In genomic region chr18:35973650-35974049, GRCh38 we compare ENCODE assay signal across 11 cellular contexts.
DNase-seq lines count a peak whose midpoint lies in the region; ATAC-seq, FAIRE-seq and TF ChIP-seq lines count a peak whose summit lies in the region.
"Had no signal": no experiment of that assay in that cellular context is flagged by ENCODE, and none has a peak within 500 bp of the region (broad histone marks: within the 10 kb centered on the region; RNA-seq: fewer than 3 reads in every experiment).

No MANE protein-coding gene starts in this region.

- H3K27ac ChIP-seq in A549 (no peak overlapping the region), ascending aorta (no peak overlapping the region), mesendoderm (ENCODE audit: low read depth, low read length) (no peak overlapping the region)

- no peak overlapping the region for H4K8ac ChIP-seq in mesendoderm (ENCODE audit: low read depth, low read length)

- H3K9me3 ChIP-seq in A549 (no peaks in the 10 kb centered on the region), ascending aorta (no peaks in the 10 kb centered on the region)

- peaks cover 14% of the 10 kb centered on the region for H3K79me2 ChIP-seq in mesendoderm (ENCODE audit: control insufficient read depth, insufficient read depth, low read length)

- TF ChIP-seq CTCF in A549 (IDR thresholded peaks at IDR 0.05) = no peak
- no peak for TF ChIP-seq CTCF in HFF-Myc (IDR thresholded peaks at IDR 0.05; ENCODE audit: low read depth, low read length, missing control alignments)
- no peak for TF ChIP-seq CTCF in ascending aorta (IDR thresholded peaks at IDR 0.05)

- TF ChIP-seq RAD21 in A549 (conservative IDR thresholded peaks at IDR 0.05 in 1 of 2, IDR thresholded peaks at IDR 0.05 in 1 of 2) = no peak

- H3K36me3 ChIP-seq in ascending aorta = peaks cover 23 to 27% of the 10 kb centered on the region in 2 donors
- peaks cover 4% of the 10 kb centered on the region for H3K36me3 ChIP-seq in mesendoderm (ENCODE audit: control insufficient read depth, insufficient read depth, low read length)

- ATAC-seq in A549 (no peak), GM18873 (IDR thresholded peaks at IDR 0.05; ENCODE audit: low FRiP score, unreplicated experiment) (no peak)

- H3K79me1 ChIP-seq in mesendoderm (ENCODE audit: low read length) = peaks cover 7% of the 10 kb centered on the region

- TF ChIP-seq POLR2A in A549 (IDR thresholded peaks at IDR 0.05; ENCODE audit: low read length) = no peak

- in situ Hi-C loops in ACHN (cut with HindIII; ENCODE audit: low pct_ligation_motif_present, low pct_unique_long_range_greater_than_20kb, low sequenced_read_pairs) = no loop called here

- DNase-seq in A549 (ENCODE audit: low read depth in 1 of 2, low spot score in 1 of 2) (no peak), HFF-Myc (ENCODE audit: extremely low read depth, low read depth) (no peak), ascending aorta (ENCODE audit: low spot score in 2 of 2) (no peak), mesendoderm (peak; percentile 19), ACHN (no peak), NCI-H82 treated with DMSO at 0.1 percent for 48 hours (lab: John Stamatoyannopoulos, UW; ENCODE audit: unreplicated experiment) (no peak), HCEC 1CT (no peak)
- DNase-seq: H7, NCI-H1694 had no signal

- POLR2A ChIA-PET in A549 (lab: Yijun Ruan, JAX) = no interaction called here

- H3K4me3 ChIP-seq in A549 = peak overlapping the region; percentile 61; the same call in 2 of the 3 replicates
- peak overlapping the region; percentile 90 for H3K4me3 ChIP-seq in HFF-Myc (replicated peaks; ENCODE audit: low read depth, low read length)
- H3K4me3 ChIP-seq in ascending aorta = peak overlapping the region; percentile 85 to 96
- H3K4me3 ChIP-seq in mesendoderm (ENCODE audit: low read length) = no peak overlapping the region

- no peak overlapping the region for H2BK120ac ChIP-seq in mesendoderm (ENCODE audit: low read depth, low read length)

- H3K4me1 ChIP-seq in A549 = peaks cover 6% of the 10 kb centered on the region; the same call in 1 of the 3 replicates
- H3K4me1 ChIP-seq in ascending aorta = peaks cover 4 to 19% of the 10 kb centered on the region in 2 donors
- peaks cover 2% of the 10 kb centered on the region for H3K4me1 ChIP-seq in mesendoderm (ENCODE audit: control insufficient read depth, low read depth, low read length)

- CTCF ChIA-PET in A549 (lab: Yijun Ruan, JAX) = no interaction called here

- no peak overlapping the region for H3K18ac ChIP-seq in mesendoderm (ENCODE audit: low read length)

- peak overlapping the region; percentile 42 for H3K56ac ChIP-seq in mesendoderm (ENCODE audit: low read length)

- H2BK15ac ChIP-seq in mesendoderm (replicated peaks; ENCODE audit: low read depth) = no peak overlapping the region

- H3K9ac ChIP-seq in mesendoderm (ENCODE audit: low read length) = peak overlapping the region; percentile 36

- intact Hi-C loops in ascending aorta (cut with DNase I) = loop anchor here (2.0 to 5.0 kb wide), 4 partner anchors 155 to 683 kb away; partner anchors contain the start of genes ELP2, INO80C, SLC39A6 and ZSCAN30

- no peak overlapping the region for H3K23ac ChIP-seq in mesendoderm (ENCODE audit: low read length)

- H3K4me2 ChIP-seq in A549 = peak overlapping the region; percentile 66
- peak overlapping the region; percentile 13 for H3K4me2 ChIP-seq in mesendoderm (ENCODE audit: low read length)

- no peak overlapping the region for H3K4ac ChIP-seq in mesendoderm (ENCODE audit: low read depth, low read length)

- no peak overlapping the region for H4K5ac ChIP-seq in mesendoderm (ENCODE audit: low read length)

- FAIRE-seq in A549 (lab: Jason Lieb, UNC) = no peak
- FAIRE-seq: islet of Langerhans had no signal

- no peak overlapping the region for H2AK5ac ChIP-seq in mesendoderm (ENCODE audit: low read length)

- 84% methylated on average over 12 of the region's 12 CpGs for whole genome bisulfite sequencing in A549 (ENCODE audit: missing lambda C conversion rate)
- WGBS in mesendoderm (ENCODE audit: extremely low coverage, insufficient coverage, low lambda C conversion rate) = no CpG with 5 or more reads among the region's 12 CpGs

- no peak overlapping the region for H2BK5ac ChIP-seq in mesendoderm (ENCODE audit: low read length)

- H3K27me3 ChIP-seq in ascending aorta = no peaks in the 10 kb centered on the region
- no peaks in the 10 kb centered on the region for H3K27me3 ChIP-seq in mesendoderm (ENCODE audit: insufficient read depth, low read length, poor library complexity)

- TF ChIP-seq EP300 in A549 (IDR thresholded peaks at IDR 0.05) = no peak

TF ChIP-seq in A549, 52 proteins besides CTCF, POLR2A, EP300 and RAD21:
- TF ChIP-seq E2F6 (IDR thresholded peaks at IDR 0.05; ENCODE audit: borderline replicate concordance, low read depth) = no peak
- no peak for TF ChIP-seq ZNF302 (CRISPR knock-in tag; IDR thresholded peaks at IDR 0.05)
- no peak for TF ChIP-seq USF2 (IDR thresholded peaks at IDR 0.05)
- TF ChIP-seq NFE2L2 (conservative IDR thresholded peaks at IDR 0.05; ENCODE audit: low read length) = no peak
- TF ChIP-seq HDAC2 (IDR thresholded peaks at IDR 0.05) = no peak
- TF ChIP-seq ZFP36 (IDR thresholded peaks at IDR 0.05; ENCODE audit: borderline replicate concordance, partially characterized antibody) = no peak
- TF ChIP-seq, protein P1, sequence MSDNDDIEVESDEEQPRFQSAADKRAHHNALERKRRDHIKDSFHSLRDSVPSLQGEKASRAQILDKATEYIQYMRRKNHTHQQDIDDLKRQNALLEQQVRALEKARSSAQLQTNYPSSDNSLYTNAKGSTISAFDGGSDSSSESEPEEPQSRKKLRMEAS (IDR thresholded peaks at IDR 0.05) = no peak
